ENCODE assay signal across 2 cellular contexts in the genomic region with DNA sequence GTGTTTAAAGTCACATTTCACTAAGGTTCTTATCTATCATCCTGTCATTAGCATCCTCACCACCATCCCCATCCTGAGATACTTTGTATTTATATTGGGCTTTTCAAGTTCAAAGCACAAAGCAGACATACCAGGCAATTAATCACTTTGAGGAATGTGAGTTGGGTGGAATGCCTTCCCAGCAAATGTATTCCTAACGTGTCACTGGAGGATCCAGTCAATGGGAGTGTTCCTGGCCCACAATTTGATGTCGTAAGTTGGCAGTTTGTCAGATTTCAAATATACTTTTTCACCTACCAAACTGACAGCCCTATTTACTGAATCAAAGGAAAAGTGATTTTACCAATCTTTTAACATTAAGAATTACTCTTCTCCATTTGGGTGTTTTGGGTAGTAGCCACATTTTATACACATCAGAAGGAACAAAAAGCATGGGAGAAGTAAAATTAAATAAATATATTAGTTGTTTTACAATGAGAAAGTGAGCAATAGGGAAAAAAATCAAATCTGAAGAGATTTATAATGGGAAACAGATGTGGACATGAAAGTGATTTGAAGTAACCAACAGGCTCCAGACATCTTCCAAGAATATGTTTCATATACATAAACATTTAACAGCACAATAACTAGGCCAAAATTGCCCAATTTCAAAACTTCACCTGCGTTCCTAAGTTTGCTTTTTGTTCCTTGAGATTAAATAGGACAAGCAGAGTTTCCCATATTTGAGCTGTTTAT.
A peak's percentile ranks its signal among the peaks of the same experiment; 100 is the strongest.
TF ChIP-seq lines count a peak whose summit lies in the region.

No MANE protein-coding gene starts in this region.

TF ChIP-seq in GM23338, 12 proteins besides CTCF, POLR2A, EP300 and RAD21 (continues in another document):
- TF ChIP-seq, protein P1, sequence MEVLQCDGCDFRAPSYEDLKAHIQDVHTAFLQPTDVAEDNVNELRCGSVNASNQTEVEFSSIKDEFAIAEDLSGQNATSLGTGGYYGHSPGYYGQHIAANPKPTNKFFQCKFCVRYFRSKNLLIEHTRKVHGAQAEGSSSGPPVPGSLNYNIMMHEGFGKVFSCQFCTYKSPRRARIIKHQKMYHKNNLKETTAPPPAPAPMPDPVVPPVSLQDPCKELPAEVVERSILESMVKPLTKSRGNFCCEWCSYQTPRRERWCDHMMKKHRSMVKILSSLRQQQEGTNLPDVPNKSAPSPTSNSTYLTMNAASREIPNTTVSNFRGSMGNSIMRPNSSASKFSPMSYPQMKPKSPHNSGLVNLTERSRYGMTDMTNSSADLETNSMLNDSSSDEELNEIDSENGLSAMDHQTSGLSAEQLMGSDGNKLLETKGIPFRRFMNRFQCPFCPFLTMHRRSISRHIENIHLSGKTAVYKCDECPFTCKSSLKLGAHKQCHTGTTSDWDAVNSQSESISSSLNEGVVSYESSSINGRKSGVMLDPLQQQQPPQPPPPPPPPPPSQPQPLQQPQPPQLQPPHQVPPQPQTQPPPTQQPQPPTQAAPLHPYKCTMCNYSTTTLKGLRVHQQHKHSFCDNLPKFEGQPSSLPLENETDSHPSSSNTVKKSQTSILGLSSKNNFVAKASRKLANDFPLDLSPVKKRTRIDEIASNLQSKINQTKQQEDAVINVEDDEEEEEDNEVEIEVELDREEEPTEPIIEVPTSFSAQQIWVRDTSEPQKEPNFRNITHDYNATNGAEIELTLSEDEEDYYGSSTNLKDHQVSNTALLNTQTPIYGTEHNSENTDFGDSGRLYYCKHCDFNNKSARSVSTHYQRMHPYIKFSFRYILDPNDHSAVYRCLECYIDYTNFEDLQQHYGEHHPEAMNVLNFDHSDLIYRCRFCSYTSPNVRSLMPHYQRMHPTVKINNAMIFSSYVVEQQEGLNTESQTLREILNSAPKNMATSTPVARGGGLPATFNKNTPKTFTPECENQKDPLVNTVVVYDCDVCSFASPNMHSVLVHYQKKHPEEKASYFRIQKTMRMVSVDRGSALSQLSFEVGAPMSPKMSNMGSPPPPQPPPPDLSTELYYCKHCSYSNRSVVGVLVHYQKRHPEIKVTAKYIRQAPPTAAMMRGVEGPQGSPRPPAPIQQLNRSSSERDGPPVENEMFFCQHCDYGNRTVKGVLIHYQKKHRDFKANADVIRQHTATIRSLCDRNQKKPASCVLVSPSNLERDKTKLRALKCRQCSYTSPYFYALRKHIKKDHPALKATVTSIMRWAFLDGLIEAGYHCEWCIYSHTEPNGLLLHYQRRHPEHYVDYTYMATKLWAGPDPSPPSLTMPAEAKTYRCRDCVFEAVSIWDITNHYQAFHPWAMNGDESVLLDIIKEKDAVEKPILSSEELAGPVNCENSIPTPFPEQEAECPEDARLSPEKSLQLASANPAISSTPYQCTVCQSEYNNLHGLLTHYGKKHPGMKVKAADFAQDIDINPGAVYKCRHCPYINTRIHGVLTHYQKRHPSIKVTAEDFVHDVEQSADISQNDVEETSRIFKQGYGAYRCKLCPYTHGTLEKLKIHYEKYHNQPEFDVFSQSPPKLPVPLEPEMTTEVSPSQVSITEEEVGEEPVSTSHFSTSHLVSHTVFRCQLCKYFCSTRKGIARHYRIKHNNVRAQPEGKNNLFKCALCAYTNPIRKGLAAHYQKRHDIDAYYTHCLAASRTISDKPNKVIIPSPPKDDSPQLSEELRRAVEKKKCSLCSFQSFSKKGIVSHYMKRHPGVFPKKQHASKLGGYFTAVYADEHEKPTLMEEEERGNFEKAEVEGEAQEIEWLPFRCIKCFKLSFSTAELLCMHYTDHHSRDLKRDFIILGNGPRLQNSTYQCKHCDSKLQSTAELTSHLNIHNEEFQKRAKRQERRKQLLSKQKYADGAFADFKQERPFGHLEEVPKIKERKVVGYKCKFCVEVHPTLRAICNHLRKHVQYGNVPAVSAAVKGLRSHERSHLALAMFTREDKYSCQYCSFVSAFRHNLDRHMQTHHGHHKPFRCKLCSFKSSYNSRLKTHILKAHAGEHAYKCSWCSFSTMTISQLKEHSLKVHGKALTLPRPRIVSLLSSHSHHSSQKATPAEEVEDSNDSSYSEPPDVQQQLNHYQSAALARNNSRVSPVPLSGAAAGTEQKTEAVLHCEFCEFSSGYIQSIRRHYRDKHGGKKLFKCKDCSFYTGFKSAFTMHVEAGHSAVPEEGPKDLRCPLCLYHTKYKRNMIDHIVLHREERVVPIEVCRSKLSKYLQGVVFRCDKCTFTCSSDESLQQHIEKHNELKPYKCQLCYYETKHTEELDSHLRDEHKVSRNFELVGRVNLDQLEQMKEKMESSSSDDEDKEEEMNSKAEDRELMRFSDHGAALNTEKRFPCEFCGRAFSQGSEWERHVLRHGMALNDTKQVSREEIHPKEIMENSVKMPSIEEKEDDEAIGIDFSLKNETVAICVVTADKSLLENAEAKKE (CRISPR knock-in tag; IDR thresholded peaks at IDR 0.05): no peak
- TF ChIP-seq, protein P2, sequence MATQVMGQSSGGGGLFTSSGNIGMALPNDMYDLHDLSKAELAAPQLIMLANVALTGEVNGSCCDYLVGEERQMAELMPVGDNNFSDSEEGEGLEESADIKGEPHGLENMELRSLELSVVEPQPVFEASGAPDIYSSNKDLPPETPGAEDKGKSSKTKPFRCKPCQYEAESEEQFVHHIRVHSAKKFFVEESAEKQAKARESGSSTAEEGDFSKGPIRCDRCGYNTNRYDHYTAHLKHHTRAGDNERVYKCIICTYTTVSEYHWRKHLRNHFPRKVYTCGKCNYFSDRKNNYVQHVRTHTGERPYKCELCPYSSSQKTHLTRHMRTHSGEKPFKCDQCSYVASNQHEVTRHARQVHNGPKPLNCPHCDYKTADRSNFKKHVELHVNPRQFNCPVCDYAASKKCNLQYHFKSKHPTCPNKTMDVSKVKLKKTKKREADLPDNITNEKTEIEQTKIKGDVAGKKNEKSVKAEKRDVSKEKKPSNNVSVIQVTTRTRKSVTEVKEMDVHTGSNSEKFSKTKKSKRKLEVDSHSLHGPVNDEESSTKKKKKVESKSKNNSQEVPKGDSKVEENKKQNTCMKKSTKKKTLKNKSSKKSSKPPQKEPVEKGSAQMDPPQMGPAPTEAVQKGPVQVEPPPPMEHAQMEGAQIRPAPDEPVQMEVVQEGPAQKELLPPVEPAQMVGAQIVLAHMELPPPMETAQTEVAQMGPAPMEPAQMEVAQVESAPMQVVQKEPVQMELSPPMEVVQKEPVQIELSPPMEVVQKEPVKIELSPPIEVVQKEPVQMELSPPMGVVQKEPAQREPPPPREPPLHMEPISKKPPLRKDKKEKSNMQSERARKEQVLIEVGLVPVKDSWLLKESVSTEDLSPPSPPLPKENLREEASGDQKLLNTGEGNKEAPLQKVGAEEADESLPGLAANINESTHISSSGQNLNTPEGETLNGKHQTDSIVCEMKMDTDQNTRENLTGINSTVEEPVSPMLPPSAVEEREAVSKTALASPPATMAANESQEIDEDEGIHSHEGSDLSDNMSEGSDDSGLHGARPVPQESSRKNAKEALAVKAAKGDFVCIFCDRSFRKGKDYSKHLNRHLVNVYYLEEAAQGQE (IDR thresholded peaks at IDR 0.05; ENCODE audit: unreplicated experiment): no peak
- TF ChIP-seq EZH2phosphoT487 (IDR thresholded peaks at IDR 0.05; ENCODE audit: unreplicated experiment): no peak
- TF ChIP-seq EZH2 (IDR thresholded peaks at IDR 0.05; ENCODE audit: low read depth, unreplicated experiment): no peak
- no peak for TF ChIP-seq JUNB (IDR thresholded peaks at IDR 0.05; ENCODE audit: unreplicated experiment)
- no peak for TF ChIP-seq NANOG (IDR thresholded peaks at IDR 0.05; ENCODE audit: borderline replicate concordance)
- no peak for TF ChIP-seq STAT1 (IDR thresholded peaks at IDR 0.05; ENCODE audit: unreplicated experiment)
- TF ChIP-seq POLR2AphosphoS5 (IDR thresholded peaks at IDR 0.05; ENCODE audit: low read depth): no peak
- TF ChIP-seq ZNF114 (CRISPR knock-in tag; IDR thresholded peaks at IDR 0.05): no peak

TF ChIP-seq in SK-N-SH treated with all-trans-retinoic acid at 6 μM for 48 hours, 23 proteins besides CTCF, POLR2A, EP300 and RAD21 (continued from another document):
- TF ChIP-seq, protein P3, sequence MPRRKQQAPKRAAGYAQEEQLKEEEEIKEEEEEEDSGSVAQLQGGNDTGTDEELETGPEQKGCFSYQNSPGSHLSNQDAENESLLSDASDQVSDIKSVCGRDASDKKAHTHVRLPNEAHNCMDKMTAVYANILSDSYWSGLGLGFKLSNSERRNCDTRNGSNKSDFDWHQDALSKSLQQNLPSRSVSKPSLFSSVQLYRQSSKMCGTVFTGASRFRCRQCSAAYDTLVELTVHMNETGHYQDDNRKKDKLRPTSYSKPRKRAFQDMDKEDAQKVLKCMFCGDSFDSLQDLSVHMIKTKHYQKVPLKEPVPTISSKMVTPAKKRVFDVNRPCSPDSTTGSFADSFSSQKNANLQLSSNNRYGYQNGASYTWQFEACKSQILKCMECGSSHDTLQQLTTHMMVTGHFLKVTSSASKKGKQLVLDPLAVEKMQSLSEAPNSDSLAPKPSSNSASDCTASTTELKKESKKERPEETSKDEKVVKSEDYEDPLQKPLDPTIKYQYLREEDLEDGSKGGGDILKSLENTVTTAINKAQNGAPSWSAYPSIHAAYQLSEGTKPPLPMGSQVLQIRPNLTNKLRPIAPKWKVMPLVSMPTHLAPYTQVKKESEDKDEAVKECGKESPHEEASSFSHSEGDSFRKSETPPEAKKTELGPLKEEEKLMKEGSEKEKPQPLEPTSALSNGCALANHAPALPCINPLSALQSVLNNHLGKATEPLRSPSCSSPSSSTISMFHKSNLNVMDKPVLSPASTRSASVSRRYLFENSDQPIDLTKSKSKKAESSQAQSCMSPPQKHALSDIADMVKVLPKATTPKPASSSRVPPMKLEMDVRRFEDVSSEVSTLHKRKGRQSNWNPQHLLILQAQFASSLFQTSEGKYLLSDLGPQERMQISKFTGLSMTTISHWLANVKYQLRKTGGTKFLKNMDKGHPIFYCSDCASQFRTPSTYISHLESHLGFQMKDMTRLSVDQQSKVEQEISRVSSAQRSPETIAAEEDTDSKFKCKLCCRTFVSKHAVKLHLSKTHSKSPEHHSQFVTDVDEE (CRISPR knock-in tag; IDR thresholded peaks at IDR 0.05): peak; percentile 77; the same call in 1 of the 2 replicates
- peak; percentile 74; the same call in 1 of the 2 replicates for TF ChIP-seq TCF4 (CRISPR knock-in tag; IDR thresholded peaks at IDR 0.05; ENCODE audit: borderline replicate concordance)
- 0 out of 2 replicates have a peak, but pooled peaks have one; percentile 61 for TF ChIP-seq GLIS3 (CRISPR knock-in tag; IDR thresholded peaks at IDR 0.05)
- TF ChIP-seq ISL1 (CRISPR knock-in tag; IDR thresholded peaks at IDR 0.05): peak; percentile 92
- TF ChIP-seq BACH2 (CRISPR knock-in tag; IDR thresholded peaks at IDR 0.05; ENCODE audit: borderline replicate concordance): no peak
- no peak for TF ChIP-seq ZNF565 (CRISPR knock-in tag; conservative IDR thresholded peaks at IDR 0.05; ENCODE audit: low read depth)
- no peak for TF ChIP-seq ZFP30 (CRISPR knock-in tag; IDR thresholded peaks at IDR 0.05)
- no peak for TF ChIP-seq ZNF70 (CRISPR knock-in tag; IDR thresholded peaks at IDR 0.05)
- TF ChIP-seq, protein P4, sequence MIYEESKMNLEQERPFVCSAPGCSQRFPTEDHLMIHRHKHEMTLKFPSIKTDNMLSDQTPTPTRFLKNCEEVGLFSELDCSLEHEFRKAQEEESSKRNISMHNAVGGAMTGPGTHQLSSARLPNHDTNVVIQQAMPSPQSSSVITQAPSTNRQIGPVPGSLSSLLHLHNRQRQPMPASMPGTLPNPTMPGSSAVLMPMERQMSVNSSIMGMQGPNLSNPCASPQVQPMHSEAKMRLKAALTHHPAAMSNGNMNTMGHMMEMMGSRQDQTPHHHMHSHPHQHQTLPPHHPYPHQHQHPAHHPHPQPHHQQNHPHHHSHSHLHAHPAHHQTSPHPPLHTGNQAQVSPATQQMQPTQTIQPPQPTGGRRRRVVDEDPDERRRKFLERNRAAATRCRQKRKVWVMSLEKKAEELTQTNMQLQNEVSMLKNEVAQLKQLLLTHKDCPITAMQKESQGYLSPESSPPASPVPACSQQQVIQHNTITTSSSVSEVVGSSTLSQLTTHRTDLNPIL (CRISPR knock-in tag; IDR thresholded peaks at IDR 0.05; ENCODE audit: low read depth): no peak
- TF ChIP-seq SNAI2 (CRISPR knock-in tag; IDR thresholded peaks at IDR 0.05): 0 out of 2 replicates have a peak, but pooled peaks have one; percentile 10
- no peak for TF ChIP-seq OSR1 (CRISPR knock-in tag; IDR thresholded peaks at IDR 0.05)
- TF ChIP-seq ZFP3 (CRISPR knock-in tag; IDR thresholded peaks at IDR 0.05): 0 out of 2 replicates have a peak, but pooled peaks have one; percentile 22
TF ChIP-seq in SK-N-SH treated with all-trans-retinoic acid at 6 μM for 48 hours: peak in this region for 7.
